Comparison of ENCODE assay signal across 9 cellular contexts in the genomic region with DNA sequence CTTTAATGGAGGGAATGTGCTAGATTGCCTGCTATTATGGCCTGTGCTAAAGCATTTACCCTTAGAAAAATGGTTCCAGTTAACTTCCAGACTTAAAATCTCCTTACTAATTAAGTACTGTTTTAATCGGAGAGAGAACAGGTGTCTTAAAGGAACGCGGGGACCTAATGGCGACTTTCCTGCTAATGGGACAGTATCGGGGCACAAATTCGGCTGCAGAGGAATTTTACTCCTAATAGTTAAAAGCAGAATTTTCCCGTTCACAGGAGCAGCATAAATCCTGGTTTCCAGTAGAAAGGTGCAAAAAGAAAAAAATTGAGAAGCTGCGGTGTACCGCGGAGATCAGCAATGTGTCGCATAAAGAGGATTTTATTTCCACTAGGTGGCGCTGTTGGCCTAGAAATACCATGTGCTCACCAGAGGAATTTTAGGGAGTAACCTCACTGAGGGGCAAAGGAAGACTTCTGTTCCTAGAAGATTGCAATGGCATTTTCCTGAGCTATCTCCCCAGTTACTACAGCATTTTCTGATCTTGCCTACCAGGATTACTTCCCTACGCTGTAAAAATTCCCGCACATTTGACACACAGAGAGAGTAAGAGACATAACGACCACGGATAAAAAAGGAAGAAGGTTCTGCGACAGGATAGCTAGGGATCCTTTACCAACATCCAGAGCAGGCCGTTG. TPM values are rescaled to one million over a fixed set of nuclear protein-coding genes. Genes with fewer than 3 reads are reported as not detected.
DNase-seq lines count a peak whose midpoint lies in the region; ATAC-seq, FAIRE-seq and TF ChIP-seq lines count a peak whose summit lies in the region.
"Had no signal": no experiment of that assay in that cellular context is flagged by ENCODE, and none has a peak within 500 bp of the region (broad histone marks: within the 10 kb centered on the region; RNA-seq: fewer than 3 reads in every experiment).

No MANE protein-coding gene starts in this region.

- peaks cover 10% of the 10 kb centered on the region for H3K9me3 ChIP-seq in HepG2 (ENCODE audit: low read length)

- no peak overlapping the region for H2AFZ ChIP-seq in HepG2 (ENCODE audit: low read length)

- no peak overlapping the region for H3K4me2 ChIP-seq in HepG2 (ENCODE audit: low read depth, low read length)

- H3K79me2 ChIP-seq in HepG2 (ENCODE audit: insufficient read depth, low read length): no peaks in the 10 kb centered on the region

- H4K20me1 ChIP-seq in HepG2 (ENCODE audit: insufficient read depth, low read length): no peaks in the 10 kb centered on the region

- no peak overlapping the region for H3K4me3 ChIP-seq in HepG2 (replicated peaks in 1 of 3; ENCODE audit: insufficient read depth in 1 of 3, low read depth in 2 of 3, low read length in 3 of 3)
- H3K4me3 ChIP-seq: skin epidermis had no signal

- intact Hi-C loops in HepG2 (cut with micrococcal nuclease; ENCODE audit: unreplicated experiment): loop anchor here (1.0 to 10.0 kb wide), 2 partner anchors 88 to 121 kb away; no protein-coding TSS in a partner anchor

- in situ Hi-C loops in HepG2 (cut with HindIII; ENCODE audit: extremely low pct_ligation_motif_present, low pct_unique_long_range_greater_than_20kb): loop anchor here (5.0 kb wide), 1 partner anchor 88 kb away; no protein-coding TSS in a partner anchor

- H3K9ac ChIP-seq in HepG2 (ENCODE audit: insufficient read depth, low read depth, low read length): no peak overlapping the region

- H3K27ac ChIP-seq in 22Rv1 (no peak overlapping the region), HepG2 (ENCODE audit: extremely low read length, insufficient read depth, low read length) (no peak overlapping the region)
- H3K27ac ChIP-seq: skin epidermis had no signal

- BruUV-seq in HepG2 (replicated peaks; lab: Mats Ljungman, UMichigan): no TSS peak

- CTCF ChIA-PET in HepG2 (lab: Yijun Ruan, JAX; ENCODE audit: low intra/inter-chr PET ratio, low total read pairs): interaction anchor here (0.8 to 2.0 kb wide), 5 partner anchors 44 to 123 kb away, joined by 3 to 14 read pairs (median 7); a partner anchor contains a TSS

- no peak for TF ChIP-seq POLR2A in HepG2 (IDR thresholded peaks at IDR 0.05; ENCODE audit: insufficient read depth in 1 of 2, low read depth in 2 of 2, low read length in 2 of 2)

- peak; percentile 15 for DNase-seq in GM04504 (ENCODE audit: low read depth)
- DNase-seq in NCI-H2107 (lab: John Stamatoyannopoulos, UW): peak; percentile 39
- peak; percentile 17 for DNase-seq in activated CD4-positive, CD25-positive, alpha-beta regulatory T cell treated with anti-CD3 and anti-CD28 coated beads, Interleukin-2, amount 50 U/mL, for 16 hours (ENCODE audit: low read depth, low spot score)
- DNase-seq in cerebellum (ENCODE audit: low spot score): peak; percentile 49
- peak; percentile 62 for DNase-seq in HepG2 (ENCODE audit: low spot score)
- DNase-seq in stimulated activated CD8-positive, alpha-beta memory T cell treated with anti-CD3 and anti-CD28 coated beads, Interleukin-12 subunit alpha, Interleukin-12 subunit beta, amount 100 ng/mL, for 1 hour (ENCODE audit: low read depth): peak; percentile 25

- 13% methylated on average over 18 of the region's 18 CpGs for WGBS in HepG2 (ENCODE audit: low lambda C conversion rate)

- no peaks in the 10 kb centered on the region for H3K36me3 ChIP-seq in HepG2 (replicated peaks in 1 of 2; ENCODE audit: control insufficient read depth in 1 of 2, insufficient read depth in 2 of 2, low read length in 2 of 2)

- peaks cover 0 to 6% of the 10 kb centered on the region in 2 experiments; a peak in 1 of 5 replicates for H3K27me3 ChIP-seq in HepG2 (ENCODE audit: control insufficient read depth in 1 of 2, insufficient read depth in 2 of 2, low read length in 2 of 2)

- TF ChIP-seq EP300 in HepG2 (IDR thresholded peaks at IDR 0.05; ENCODE audit: low read depth in 2 of 2, low read length in 2 of 2): no peak
- TF ChIP-seq EP300 in HepG2 (CRISPR knock-in tag; IDR thresholded peaks at IDR 0.05; ENCODE audit: borderline replicate concordance): no peak

- ATAC-seq in HepG2: peak; percentile 78
- no peak for ATAC-seq in GM21367 (IDR thresholded peaks at IDR 0.05; ENCODE audit: unreplicated experiment)

- peak; percentile 73; the same call in 1 of the 2 replicates for TF ChIP-seq RAD21 in HepG2 (CRISPR knock-in tag; IDR thresholded peaks at IDR 0.05)

- H3K4me1 ChIP-seq in HepG2 (ENCODE audit: insufficient read depth, low read length): no peaks in the 10 kb centered on the region

- FAIRE-seq in HepG2 (lab: Jason Lieb, UNC): peak; percentile 84

- POLR2A ChIA-PET in HepG2 (lab: Yijun Ruan, JAX): no interaction called here

- TF ChIP-seq CTCF in 22Rv1 (IDR thresholded peaks at IDR 0.05): peak; percentile 73
- peak; percentile 84 for TF ChIP-seq CTCF in HepG2 (CRISPR knock-in tag; IDR thresholded peaks at IDR 0.05)

TF ChIP-seq in HepG2, 621 proteins besides CTCF, POLR2A, EP300 and RAD21 (continues in another document):
- TF ChIP-seq ZBTB3 (CRISPR knock-in tag; IDR thresholded peaks at IDR 0.05; ENCODE audit: borderline replicate concordance, low read depth): no peak
- no peak for TF ChIP-seq ZSCAN20 (CRISPR knock-in tag; IDR thresholded peaks at IDR 0.05; ENCODE audit: borderline replicate concordance)
- peak; percentile 81 for TF ChIP-seq SMC3 (IDR thresholded peaks at IDR 0.05; ENCODE audit: low read length)
- TF ChIP-seq, protein P1, sequence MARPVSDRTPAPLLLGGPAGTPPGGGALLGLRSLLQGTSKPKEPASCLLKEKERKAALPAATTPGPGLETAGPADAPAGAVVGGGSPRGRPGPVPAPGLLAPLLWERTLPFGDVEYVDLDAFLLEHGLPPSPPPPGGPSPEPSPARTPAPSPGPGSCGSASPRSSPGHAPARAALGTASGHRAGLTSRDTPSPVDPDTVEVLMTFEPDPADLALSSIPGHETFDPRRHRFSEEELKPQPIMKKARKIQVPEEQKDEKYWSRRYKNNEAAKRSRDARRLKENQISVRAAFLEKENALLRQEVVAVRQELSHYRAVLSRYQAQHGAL (CRISPR knock-in tag; IDR thresholded peaks at IDR 0.05; ENCODE audit: not compliant biosample characterization): no peak
- no peak for TF ChIP-seq ZNF225 (CRISPR knock-in tag; IDR thresholded peaks at IDR 0.05)
- no peak for TF ChIP-seq HOXD1 (CRISPR knock-in tag; IDR thresholded peaks at IDR 0.05)
- no peak for TF ChIP-seq NFE2 (CRISPR knock-in tag; IDR thresholded peaks at IDR 0.05)
- no peak for TF ChIP-seq SMARCC2 (IDR thresholded peaks at IDR 0.05)
- TF ChIP-seq ZBTB20 (CRISPR knock-in tag; IDR thresholded peaks at IDR 0.05; ENCODE audit: borderline replicate concordance, low read depth): no peak
- no peak for TF ChIP-seq GATAD1 (CRISPR knock-in tag; IDR thresholded peaks at IDR 0.05)
- no peak for TF ChIP-seq CEBPB (IDR thresholded peaks at IDR 0.05; ENCODE audit: borderline replicate concordance, low read depth, low read length)

RNA-seq across cellular contexts. Expression of a gene that starts 44.5 kb away (rescaled TPM):
- 4.8 TPM for total RNA-seq in cerebellum
- total RNA-seq in HepG2 (2016; rRNA removed; fragmentation: Illumina TruSeq; extraction: Trizol): 3.7 and 6.1 TPM in 2 replicates
- total RNA-seq in HepG2 (2016; cell fraction: cytosol; rRNA removed; fragmentation: Illumina TruSeq; extraction: Trizol; ENCODE audit: low read depth): 0.62 and 0.91 TPM in 2 replicates
- 3.8 and 5.6 TPM in 2 replicates for total RNA-seq in HepG2 (2016; cell fraction: insoluble cytoplasmic fraction; rRNA removed; fragmentation: Illumina TruSeq; extraction: Trizol)
- total RNA-seq in HepG2 (2016; cell fraction: membrane; rRNA removed; fragmentation: Illumina TruSeq; extraction: Trizol): 4.1 TPM in 2 replicates
- total RNA-seq in HepG2 (2016; cell fraction: nucleus; rRNA removed; fragmentation: Illumina TruSeq; extraction: Trizol): 3.1 and 4.0 TPM in 2 replicates
- polyA plus RNA-seq in HepG2 (2011; rRNA removed): 3.3 and 3.9 TPM in 2 replicates
- polyA plus RNA-seq in HepG2 (2011; cell fraction: cytosol; rRNA removed): 1.7 and 2.9 TPM in 2 replicates
- 1.5 and 2.3 TPM in 2 replicates for polyA plus RNA-seq in HepG2 (2011; cell fraction: nucleus; rRNA removed)
- polyA plus RNA-seq in HepG2 (2012): 1.9 and 2.0 TPM in 2 replicates
- polyA plus RNA-seq in HepG2 (2016; cell fraction: cytosol; fragmentation: Illumina TruSeq; extraction: Trizol; ENCODE audit: low read depth): 0.16 and 0.28 TPM in 2 replicates
- polyA plus RNA-seq in HepG2 (2016; cell fraction: insoluble cytoplasmic fraction; fragmentation: Illumina TruSeq; extraction: Trizol; ENCODE audit: low read depth): 4.7 TPM in 2 replicates
- 1.4 and 1.8 TPM in 2 replicates for polyA plus RNA-seq in HepG2 (2016; cell fraction: membrane; fragmentation: Illumina TruSeq; extraction: Trizol; ENCODE audit: low read depth)
- polyA plus RNA-seq in HepG2 (2016; cell fraction: nucleus; fragmentation: Illumina TruSeq; extraction: Trizol; ENCODE audit: insufficient read depth, low read depth): 5.9 and 6.1 TPM in 2 replicates
- 3.0 and 3.6 TPM in 2 replicates for polyA minus RNA-seq in HepG2 (2011; rRNA and poly(A)+ RNA removed; ENCODE audit: low replicate concordance)
- 3.1 and 3.5 TPM in 2 replicates for polyA minus RNA-seq in HepG2 (2011; cell fraction: cytosol; rRNA and poly(A)+ RNA removed)
- 6.4 and 7.5 TPM in 2 replicates for polyA minus RNA-seq in HepG2 (2011; cell fraction: nucleus; rRNA and poly(A)+ RNA removed)

RNA-seq across cellular contexts. Expression of a gene that starts 56.1 kb away (rescaled TPM):
- total RNA-seq in cerebellum (not detected), HepG2 (2016; rRNA removed; fragmentation: Illumina TruSeq; extraction: Trizol) (2.9 and 4.4 TPM in 2 replicates)
- total RNA-seq in HepG2 (2016; cell fraction: cytosol; rRNA removed; fragmentation: Illumina TruSeq; extraction: Trizol; ENCODE audit: low read depth): 1.8 and 2.0 TPM in 2 replicates
- 3.1 and 4.4 TPM in 2 replicates for total RNA-seq in HepG2 (2016; cell fraction: insoluble cytoplasmic fraction; rRNA removed; fragmentation: Illumina TruSeq; extraction: Trizol)
- 2.9 and 3.6 TPM in 2 replicates for total RNA-seq in HepG2 (2016; cell fraction: membrane; rRNA removed; fragmentation: Illumina TruSeq; extraction: Trizol)
- 2.5 TPM in 2 replicates for total RNA-seq in HepG2 (2016; cell fraction: nucleus; rRNA removed; fragmentation: Illumina TruSeq; extraction: Trizol)
- polyA plus RNA-seq in HepG2 (2011; rRNA removed): 1.1 and 1.4 TPM in 2 replicates
- polyA plus RNA-seq in HepG2 (2011; cell fraction: cytosol; rRNA removed): 0.66 and 0.90 TPM in 2 replicates
- 0.68 and 1.00 TPM in 2 replicates for polyA plus RNA-seq in HepG2 (2011; cell fraction: nucleus; rRNA removed)
- 0.47 and 0.67 TPM in 2 replicates for polyA plus RNA-seq in HepG2 (2012)
- 0.40 and 0.59 TPM in 2 replicates for polyA plus RNA-seq in HepG2 (2016; cell fraction: cytosol; fragmentation: Illumina TruSeq; extraction: Trizol; ENCODE audit: low read depth)
- polyA plus RNA-seq in HepG2 (2016; cell fraction: insoluble cytoplasmic fraction; fragmentation: Illumina TruSeq; extraction: Trizol; ENCODE audit: low read depth): 2.8 and 3.3 TPM in 2 replicates
- polyA plus RNA-seq in HepG2 (2016; cell fraction: membrane; fragmentation: Illumina TruSeq; extraction: Trizol; ENCODE audit: low read depth): 0.89 and 0.90 TPM in 2 replicates
- 1.4 and 2.2 TPM in 2 replicates for polyA plus RNA-seq in HepG2 (2016; cell fraction: nucleus; fragmentation: Illumina TruSeq; extraction: Trizol; ENCODE audit: insufficient read depth, low read depth)
- 0.16 and 0.52 TPM in 2 replicates for polyA minus RNA-seq in HepG2 (2011; rRNA and poly(A)+ RNA removed; ENCODE audit: low replicate concordance)
- 0.88 and 1.2 TPM in 2 replicates for polyA minus RNA-seq in HepG2 (2011; cell fraction: cytosol; rRNA and poly(A)+ RNA removed)
- polyA minus RNA-seq in HepG2 (2011; cell fraction: nucleus; rRNA and poly(A)+ RNA removed): 2.7 and 3.7 TPM in 2 replicates
